ENCODE assay signal across 7 cellular contexts in the genomic region with DNA sequence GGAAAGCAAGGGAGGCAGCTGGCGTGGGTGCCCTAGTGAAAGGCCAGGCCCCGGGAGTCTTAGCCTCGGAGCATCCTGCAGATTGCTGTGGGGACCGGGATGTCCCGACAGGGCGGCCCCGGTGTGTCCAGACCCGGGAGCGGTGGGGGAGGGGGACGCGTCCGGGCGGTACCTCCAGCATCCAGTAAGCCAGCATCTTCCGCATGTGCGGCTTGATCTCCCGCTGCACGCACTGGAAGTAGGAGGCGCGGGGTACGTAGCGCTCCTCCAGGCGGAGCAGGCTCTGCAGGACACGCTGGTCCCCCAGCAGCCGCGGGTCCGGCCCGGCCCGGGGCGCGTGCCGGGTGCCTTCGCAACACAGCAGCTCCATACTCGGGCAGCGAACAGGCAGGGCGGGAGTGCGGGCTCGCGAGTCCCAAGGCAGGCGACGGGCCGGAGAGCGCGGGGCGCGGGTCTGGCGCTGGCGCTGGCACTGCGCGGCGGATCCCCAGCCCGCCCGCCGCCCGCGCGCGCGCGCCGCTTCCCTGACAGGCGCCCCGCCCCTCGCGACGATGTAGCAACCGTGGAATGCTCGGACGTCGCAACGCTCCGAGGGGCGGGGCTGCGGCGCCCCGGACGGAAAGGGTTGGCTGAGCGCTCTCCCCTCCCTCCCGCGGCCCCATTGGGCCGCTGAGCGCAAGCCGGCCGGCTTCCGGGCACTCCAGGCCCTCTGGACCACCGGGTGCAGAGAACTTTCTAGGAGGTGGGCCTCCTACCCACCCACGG.
DNase-seq lines count a peak whose midpoint lies in the region; ATAC-seq and TF ChIP-seq lines count a peak whose summit lies in the region.

TSS of gene CCND3 (minus strand) at position 529 of the 765 bp plus-strand sequence. CDS start at position 370, 159 bp downstream.

- no CpG with 5 or more reads among the region's 86 CpGs for WGBS in iPS DF 6.9 (ENCODE audit: insufficient coverage, insufficient read length)

- in situ Hi-C loops in astrocyte of the spinal cord (cut with HindIII; ENCODE audit: low sequenced_read_pairs), result no loop called here

- TF ChIP-seq CTCF in astrocyte of the spinal cord (IDR thresholded peaks at IDR 0.05; ENCODE audit: low read depth, low read length), result no peak

- DNase-seq in NCI-H2029 treated with DMSO at 0.1 percent for 48 hours (lab: John Stamatoyannopoulos, UW) (peak; percentile 47), T1000 (lab: John Stamatoyannopoulos, UW) (peak; percentile 81), astrocyte of the spinal cord (ENCODE audit: low read depth, low spot score) (peak; percentile 93), iPS DF 6.9 (ENCODE audit: low read depth, low spot score) (no peak), skeletal muscle cell (ENCODE audit: low read depth) (peak; percentile 75)

- H3K9me3 ChIP-seq in iPS DF 6.9 (ENCODE audit: control insufficient read depth, insufficient read depth, low read length), result no peaks in the 10 kb centered on the region

- H3K36me3 ChIP-seq in iPS DF 6.9 (ENCODE audit: control insufficient read depth, insufficient read depth, low read length), result peaks cover 1% of the 10 kb centered on the region; the same call in 1 of the 2 replicates

- H3K4me3 ChIP-seq in astrocyte of the spinal cord (ENCODE audit: low read depth, low read length), result peak within 1 kb of the TSS; percentile 90
- H3K4me3 ChIP-seq in iPS DF 6.9 (ENCODE audit: low read length), result peak within 1 kb of the TSS; percentile 71
- H3K4me3 ChIP-seq in skeletal muscle cell (ENCODE audit: low read depth, low read length), result peak within 1 kb of the TSS; percentile 97

- no peaks in the 10 kb centered on the region for H3K27me3 ChIP-seq in iPS DF 6.9 (ENCODE audit: control insufficient read depth, insufficient read depth, low read length)

- H3K27ac ChIP-seq in iPS DF 6.9 (ENCODE audit: low read length), result no peak within 1 kb of the TSS

- peaks cover 14% of the 10 kb centered on the region for H3K4me1 ChIP-seq in iPS DF 6.9 (ENCODE audit: control insufficient read depth, insufficient read depth, low read length)

- ATAC-seq in GM18508 (IDR thresholded peaks at IDR 0.05; ENCODE audit: insufficient read depth, unreplicated experiment) (peak; percentile 51), HG02970 (IDR thresholded peaks at IDR 0.05; ENCODE audit: low FRiP score, unreplicated experiment) (peak; percentile 92)
